ENCODE assay signal across 8 cellular contexts in genomic region chr7:27095050-27095896, GRCh38. TPM values are rescaled to one million over a fixed set of nuclear protein-coding genes. Genes with fewer than 3 reads are reported as not detected.
DNase-seq lines count a peak whose midpoint lies in the region; TF ChIP-seq lines count a peak whose summit lies in the region.

No MANE protein-coding gene starts in this region.

- H3K9me3 ChIP-seq in SU-DHL-6 (ENCODE audit: insufficient read depth, low read length), result no peaks in the 10 kb centered on the region

- peak overlapping the region; percentile 78 for H3K4me2 ChIP-seq in SU-DHL-6 (ENCODE audit: low read depth, low read length, poor library complexity, severe bottlenecking)

- peak overlapping the region; percentile 72 for H3K4me3 ChIP-seq in SU-DHL-6 (ENCODE audit: insufficient read depth, low read length, poor library complexity, severe bottlenecking)
- peak overlapping the region; percentile 81 for H3K4me3 ChIP-seq in fibroblast of the aortic adventitia (ENCODE audit: low read depth, low read length)
- H3K4me3 ChIP-seq in skin epidermis, result peak overlapping the region; percentile 60 to 98 (median 84)

- peak overlapping the region; percentile 69 for H3K9ac ChIP-seq in SU-DHL-6 (ENCODE audit: low read length)

- no peaks in the 10 kb centered on the region for H3K36me3 ChIP-seq in SU-DHL-6 (ENCODE audit: low read length)

- H3K27ac ChIP-seq in SU-DHL-6 (ENCODE audit: low read depth, low read length) (no peak overlapping the region), skin epidermis (peak overlapping the region in 12 of 21 experiments; percentile 32 to 95 (median 90))

- no peaks in the 10 kb centered on the region for H4K20me1 ChIP-seq in SU-DHL-6 (ENCODE audit: low read depth, low read length)

- H3K79me2 ChIP-seq in SU-DHL-6 (ENCODE audit: insufficient read depth, low read length), result peaks cover 18% of the 10 kb centered on the region

- peak overlapping the region; percentile 79 for H2AFZ ChIP-seq in SU-DHL-6 (ENCODE audit: low read depth, low read length, severe bottlenecking)

- DNase-seq in stimulated activated CD4-positive, alpha-beta T cell treated with anti-CD3 and anti-CD28 coated beads, Interleukin-2, amount 100 ng/mL, for 4 hours (ENCODE audit: low read depth), result peak; percentile 13
- DNase-seq in stimulated activated CD4-positive, alpha-beta T cell treated with anti-CD3 and anti-CD28 coated beads, Interleukin-4, amount 100 ng/mL, for 1 hour, result no peak
- DNase-seq in fibroblast of the aortic adventitia (ENCODE audit: low read depth), result no peak
- no peak for DNase-seq in COLO829 (ENCODE audit: low spot score)
- DNase-seq in DMS 273 (lab: John Stamatoyannopoulos, UW; ENCODE audit: unreplicated experiment), result no peak
- no peak for DNase-seq in superior temporal gyrus (ENCODE audit: extremely low spot score)

- H3K27me3 ChIP-seq in SU-DHL-6 (ENCODE audit: low read length), result no peaks in the 10 kb centered on the region

- TF ChIP-seq CTCF in SU-DHL-6 (IDR thresholded peaks at IDR 0.05; ENCODE audit: insufficient read depth, low read length, poor library complexity, severe bottlenecking) (no peak), fibroblast of the aortic adventitia (IDR thresholded peaks at IDR 0.05; ENCODE audit: insufficient read depth, low read length) (no peak)

- peaks cover 16% of the 10 kb centered on the region; the same call in 1 of the 2 replicates for H3F3A ChIP-seq in SU-DHL-6 (ENCODE audit: insufficient read depth)

- H3K9me2 ChIP-seq in SU-DHL-6 (replicated peaks; ENCODE audit: insufficient read depth, low read length), result no peaks in the 10 kb centered on the region

RNA-seq across cellular contexts. Expression of gene HOXA1, which starts 0.5 kb away (rescaled TPM):
- 0.72 TPM in 1 of 2 replicates, not detected in the other for total RNA-seq in fibroblast of the aortic adventitia (ENCODE audit: low replicate concordance)

RNA-seq across cellular contexts. Expression of gene HOXA2, which starts 7.2 kb away (rescaled TPM):
- 0.16 and 3.6 TPM in 2 replicates for total RNA-seq in fibroblast of the aortic adventitia (ENCODE audit: low replicate concordance)

RNA-seq across cellular contexts. Expression of gene HOXA4, which starts 35.3 kb away (rescaled TPM):
- total RNA-seq in fibroblast of the aortic adventitia (ENCODE audit: low replicate concordance), result 0.57 and 0.99 TPM in 2 replicates

RNA-seq across cellular contexts. Expression of gene HOXA5, which starts 48.2 kb away (rescaled TPM):
- total RNA-seq in fibroblast of the aortic adventitia (ENCODE audit: low replicate concordance), result 0.72 and 2.4 TPM in 2 replicates

RNA-seq across cellular contexts. Expression of gene HOXA6, which starts 52.3 kb away (rescaled TPM):
- total RNA-seq in fibroblast of the aortic adventitia (ENCODE audit: low replicate concordance), result not detected in 2 replicates
